16 cellular contexts compared by ENCODE assay signal in the genomic region with DNA sequence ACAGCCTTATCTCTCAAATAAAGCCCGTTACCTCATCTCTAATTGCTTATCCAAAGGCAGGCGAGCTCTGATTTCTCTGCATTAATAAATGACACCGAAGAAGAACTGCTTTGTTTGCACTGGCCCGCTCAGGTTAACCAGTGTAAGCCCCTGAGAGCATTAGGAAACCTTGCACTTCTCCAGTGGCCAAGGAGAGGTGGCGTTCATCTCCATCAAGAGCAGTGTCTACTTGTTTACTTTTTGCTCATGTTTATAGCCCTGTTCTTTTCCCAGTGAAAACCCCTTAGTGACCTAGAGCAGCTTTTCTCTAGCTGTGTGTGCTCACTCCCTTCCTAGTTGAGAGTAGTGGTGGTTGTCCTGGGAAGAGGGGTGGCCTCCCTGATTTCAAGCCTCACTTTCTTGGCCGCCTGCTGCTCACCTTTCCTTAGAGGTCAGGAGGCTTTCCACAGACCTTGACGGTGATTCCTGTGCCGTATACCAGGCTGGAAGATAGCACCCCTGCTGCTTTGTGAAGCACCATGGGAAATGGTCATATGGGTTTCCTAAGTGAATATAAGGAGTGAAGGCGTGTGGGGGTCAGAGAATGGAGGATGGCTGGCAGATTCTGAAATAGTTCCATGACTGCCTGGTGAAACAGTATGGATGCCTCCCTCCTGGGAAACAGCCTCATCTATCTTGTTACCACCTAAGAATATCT. TPM values are rescaled to one million over a fixed set of nuclear protein-coding genes. Genes with fewer than 3 reads are reported as not detected.
"Had no signal": no experiment of that assay in that cellular context is flagged by ENCODE, and none has a peak within 500 bp of the region (broad histone marks: within the 10 kb centered on the region; RNA-seq: fewer than 3 reads in every experiment).

No MANE protein-coding gene starts in this region.

- H3K9me3 Mint-ChIP-seq: neural crest cell, T-cell had no signal

- H3K4me1 Mint-ChIP-seq: neural crest cell had no signal

- H3K4me3 Mint-ChIP-seq: activated CD4-positive, alpha-beta T cell treated with anti-CD3 and anti-CD28 coated beads for 36 hours; activated CD8-positive, alpha-beta T cell treated with anti-CD3 and anti-CD28 coated beads, Interleukin-2, amount 10 ng/mL, durations not matched to agents 7 days and 5 days; neural crest cell had no signal

- H3K36me3 ChIP-seq: ovary had no signal

- H3K27me3 Mint-ChIP-seq: activated CD4-positive, alpha-beta T cell treated with anti-CD3 and anti-CD28 coated beads for 36 hours; T-cell had no signal

- H3K27me3 ChIP-seq: ovary, suprapubic skin, upper lobe of left lung had no signal

- H3K9me3 ChIP-seq: ovary, suprapubic skin, upper lobe of left lung had no signal

- ATAC-seq: activated CD4-positive, alpha-beta T cell treated with anti-CD3 and anti-CD28 coated beads for 36 hours; activated CD8-positive, alpha-beta T cell treated with anti-CD3 and anti-CD28 coated beads, Interleukin-2, amount 10 ng/mL, durations not matched to agents 7 days and 5 days; stimulated activated naive CD8-positive, alpha-beta T cell treated with anti-CD3 and anti-CD28 coated beads, Interleukin-15, Interleukin-2, amounts not matched to agents 100 U/mL and 50 U/mL, for 24 hours; T-cell had no signal

- H3K27ac ChIP-seq: ovary, suprapubic skin, upper lobe of left lung, VCaP had no signal

- DNase-seq: activated CD4-positive, alpha-beta T cell treated with anti-CD3 and anti-CD28 coated beads for 36 hours; activated CD8-positive, alpha-beta memory T cell treated with anti-CD3 and anti-CD28 coated beads, Interleukin-2, amount 50 U/mL, for 48 hours; activated CD8-positive, alpha-beta T cell treated with anti-CD3 and anti-CD28 coated beads, Interleukin-2, amount 10 ng/mL, durations not matched to agents 7 days and 5 days; activated naive CD4-positive, alpha-beta T cell treated with Interleukin-2 at 50 U/mL for 16 hours; caudate nucleus; effector CD4-positive, alpha-beta T cell; ovary; stimulated activated CD4-positive, alpha-beta T cell treated with anti-CD3 and anti-CD28 coated beads, Interleukin-4, amount 100 ng/mL, for 1 hour; stimulated activated CD8-positive, alpha-beta memory T cell treated with anti-CD3 and anti-CD28 coated beads, Interleukin-4, amount 100 ng/mL, for 48 hours; stimulated activated naive CD8-positive, alpha-beta T cell treated with anti-CD3 and anti-CD28 coated beads, Interleukin-15, Interleukin-2, amounts not matched to agents 100 U/mL and 50 U/mL, for 24 hours; T-cell; upper lobe of left lung had no signal

- H3K27ac Mint-ChIP-seq: activated CD4-positive, alpha-beta T cell treated with anti-CD3 and anti-CD28 coated beads for 36 hours; activated CD8-positive, alpha-beta T cell treated with anti-CD3 and anti-CD28 coated beads, Interleukin-2, amount 10 ng/mL, durations not matched to agents 7 days and 5 days had no signal

- H3K4me3 ChIP-seq: coronary artery, ovary, suprapubic skin, upper lobe of left lung had no signal

RNA-seq across cellular contexts. Expression of gene HRK, which starts 46.2 kb away (rescaled TPM):
- total RNA-seq: activated CD4-positive, alpha-beta T cell treated with anti-CD3 and anti-CD28 coated beads for 36 hours; activated CD8-positive, alpha-beta T cell treated with anti-CD3 and anti-CD28 coated beads, Interleukin-2, amount 10 ng/mL, durations not matched to agents 7 days and 5 days; suprapubic skin had no signal
